In the genomic region with DNA sequence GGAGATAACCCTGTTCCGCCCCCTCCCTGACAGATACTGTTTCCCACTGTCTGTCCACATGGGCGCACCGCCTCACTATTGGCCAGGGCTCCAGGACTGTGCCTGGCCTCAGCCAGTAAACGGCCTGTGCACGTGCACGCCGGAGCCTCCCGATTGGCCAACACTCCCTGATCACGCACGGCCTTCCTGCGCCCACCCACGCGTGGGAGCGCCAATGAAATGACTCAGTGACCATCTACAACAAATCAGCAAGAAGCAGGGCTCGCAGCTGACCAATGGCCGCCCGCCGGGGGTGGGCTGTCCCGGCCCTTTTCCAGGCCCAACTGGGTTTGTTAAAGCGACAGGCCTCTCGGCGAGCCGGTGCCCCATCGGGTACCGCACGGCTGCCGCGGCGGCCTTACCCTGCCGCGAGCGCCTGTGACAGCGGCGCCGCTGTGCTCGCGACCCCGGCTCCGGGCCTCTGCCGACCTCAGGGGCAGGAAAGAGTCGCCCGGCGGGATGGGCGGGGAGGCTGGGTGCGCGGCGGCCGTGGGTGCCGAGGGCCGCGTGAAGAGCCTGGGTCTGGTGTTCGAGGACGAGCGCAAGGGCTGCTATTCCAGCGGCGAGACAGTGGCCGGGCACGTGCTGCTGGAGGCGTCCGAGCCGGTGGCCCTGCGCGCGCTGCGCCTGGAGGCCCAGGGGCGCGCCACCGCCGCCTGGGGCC, we compare ENCODE assay signal across 8 cellular contexts. TPM values are rescaled to one million over a fixed set of nuclear protein-coding genes. Genes with fewer than 3 reads are reported as not detected.
DNase-seq lines count a peak whose midpoint lies in the region; ATAC-seq and TF ChIP-seq lines count a peak whose summit lies in the region.

A gene with protein sequence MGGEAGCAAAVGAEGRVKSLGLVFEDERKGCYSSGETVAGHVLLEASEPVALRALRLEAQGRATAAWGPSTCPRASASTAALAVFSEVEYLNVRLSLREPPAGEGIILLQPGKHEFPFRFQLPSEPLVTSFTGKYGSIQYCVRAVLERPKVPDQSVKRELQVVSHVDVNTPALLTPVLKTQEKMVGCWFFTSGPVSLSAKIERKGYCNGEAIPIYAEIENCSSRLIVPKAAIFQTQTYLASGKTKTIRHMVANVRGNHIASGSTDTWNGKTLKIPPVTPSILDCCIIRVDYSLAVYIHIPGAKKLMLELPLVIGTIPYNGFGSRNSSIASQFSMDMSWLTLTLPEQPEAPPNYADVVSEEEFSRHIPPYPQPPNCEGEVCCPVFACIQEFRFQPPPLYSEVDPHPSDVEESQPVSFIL (plus strand): TSS at position 340 of the 703 bp plus-strand sequence. CDS start 159 bp downstream, at position 499.

- peak within 1 kb of the TSS; percentile 74 for H3K27ac Mint-ChIP-seq in activated CD4-positive, alpha-beta T cell treated with anti-CD3 and anti-CD28 coated beads, Interleukin-2, amount 10 ng/mL, durations not matched to agents 7 days and 5 days

- no peaks in the 10 kb centered on the region for H3K9me3 Mint-ChIP-seq in activated CD4-positive, alpha-beta T cell treated with anti-CD3 and anti-CD28 coated beads, Interleukin-2, amount 10 ng/mL, durations not matched to agents 7 days and 5 days

- POLR2A ChIA-PET in activated CD4-positive, alpha-beta T cell treated with anti-CD3 and anti-CD28 coated beads, Interleukin-2, amount 10 ng/mL, durations not matched to agents 7 days and 5 days (lab: Charles Lee), result no interaction called here

- CTCF ChIA-PET in activated CD4-positive, alpha-beta T cell treated with anti-CD3 and anti-CD28 coated beads, Interleukin-2, amount 10 ng/mL, durations not matched to agents 7 days and 5 days (lab: Charles Lee), result interaction anchor here (1.2 kb wide), 1 partner anchor 11 kb away, joined by 3 read pairs; no protein-coding TSS in a partner anchor

- TF ChIP-seq CTCF in coronary artery (IDR thresholded peaks at IDR 0.05), result no peak

- H3K27ac ChIP-seq in coronary artery, result peak within 1 kb of the TSS; percentile 73 to 94

- H3K36me3 Mint-ChIP-seq in activated CD4-positive, alpha-beta T cell treated with anti-CD3 and anti-CD28 coated beads, Interleukin-2, amount 10 ng/mL, durations not matched to agents 7 days and 5 days (ENCODE audit: low read depth), result no peaks in the 10 kb centered on the region

- H3K27me3 Mint-ChIP-seq in activated CD4-positive, alpha-beta T cell treated with anti-CD3 and anti-CD28 coated beads, Interleukin-2, amount 10 ng/mL, durations not matched to agents 7 days and 5 days, result peaks cover 13% of the 10 kb centered on the region

- peak within 1 kb of the TSS; percentile 94 for H3K4me3 ChIP-seq in coronary artery

- ATAC-seq in GM18870 (IDR thresholded peaks at IDR 0.05; ENCODE audit: unreplicated experiment) (peak; percentile 76), HG03342 (IDR thresholded peaks at IDR 0.05; ENCODE audit: unreplicated experiment) (peak; percentile 90)

- H3K4me1 Mint-ChIP-seq in activated CD4-positive, alpha-beta T cell treated with anti-CD3 and anti-CD28 coated beads, Interleukin-2, amount 10 ng/mL, durations not matched to agents 7 days and 5 days, result peaks cover 22% of the 10 kb centered on the region

- peak within 1 kb of the TSS; percentile 72 for H3K4me3 Mint-ChIP-seq in activated CD4-positive, alpha-beta T cell treated with anti-CD3 and anti-CD28 coated beads, Interleukin-2, amount 10 ng/mL, durations not matched to agents 7 days and 5 days

- DNase-seq in 8988T (peak; percentile 50), NCI-H446 treated with DMSO at 0.1 percent for 48 hours (lab: John Stamatoyannopoulos, UW) (peak; percentile 76), coronary artery (ENCODE audit: low spot score) (peak; percentile 100), kidney tubule cell (ENCODE audit: low spot score) (peak; percentile 100)
- DNase-seq in activated CD4-positive, alpha-beta T cell treated with anti-CD3 and anti-CD28 coated beads, Interleukin-2, amount 10 ng/mL, durations not matched to agents 7 days and 5 days, result peak; percentile 99
- peak; percentile 97 for DNase-seq in stimulated activated CD4-positive, alpha-beta T cell treated with anti-CD3 and anti-CD28 coated beads, Interleukin-15, amount 100 ng/mL, for 24 hours

RNA-seq across cellular contexts. Expression of the gene that starts here (rescaled TPM):
- under 1 TPM; 0.52 to 0.56 TPM for total RNA-seq in activated CD4-positive, alpha-beta T cell treated with anti-CD3 and anti-CD28 coated beads, Interleukin-2, amount 10 ng/mL, durations not matched to agents 7 days and 5 days

Comparison
In these comparisons a context has a peak if more than half of its experiments do, and no peak if none do; other contexts are left out.
1. Peak in every context shown above with its lines: DNase-seq, ATAC-seq, H3K4me3 ChIP-seq and H3K27ac ChIP-seq.
2. Peak in DNase-seq in activated CD4-positive, alpha-beta T cell treated with anti-CD3 and anti-CD28 coated beads, Interleukin-2, amount 10 ng/mL, durations not matched to agents 7 days and 5 days; RNA of the gene not detected or under 1 TPM.
3. DNase-seq: peak in every context shown above with its lines; median percentile 100 in coronary artery; 100 in kidney tubule cell; 99 in activated CD4-positive, alpha-beta T cell treated with anti-CD3 and anti-CD28 coated beads, Interleukin-2, amount 10 ng/mL, durations not matched to agents 7 days and 5 days; 97 in stimulated activated CD4-positive, alpha-beta T cell treated with anti-CD3 and anti-CD28 coated beads, Interleukin-15, amount 100 ng/mL, for 24 hours; 76 in NCI-H446 treated with DMSO at 0.1 percent for 48 hours; 50 in 8988T.